ENCODE assay signal across 9 cellular contexts in the genomic region with DNA sequence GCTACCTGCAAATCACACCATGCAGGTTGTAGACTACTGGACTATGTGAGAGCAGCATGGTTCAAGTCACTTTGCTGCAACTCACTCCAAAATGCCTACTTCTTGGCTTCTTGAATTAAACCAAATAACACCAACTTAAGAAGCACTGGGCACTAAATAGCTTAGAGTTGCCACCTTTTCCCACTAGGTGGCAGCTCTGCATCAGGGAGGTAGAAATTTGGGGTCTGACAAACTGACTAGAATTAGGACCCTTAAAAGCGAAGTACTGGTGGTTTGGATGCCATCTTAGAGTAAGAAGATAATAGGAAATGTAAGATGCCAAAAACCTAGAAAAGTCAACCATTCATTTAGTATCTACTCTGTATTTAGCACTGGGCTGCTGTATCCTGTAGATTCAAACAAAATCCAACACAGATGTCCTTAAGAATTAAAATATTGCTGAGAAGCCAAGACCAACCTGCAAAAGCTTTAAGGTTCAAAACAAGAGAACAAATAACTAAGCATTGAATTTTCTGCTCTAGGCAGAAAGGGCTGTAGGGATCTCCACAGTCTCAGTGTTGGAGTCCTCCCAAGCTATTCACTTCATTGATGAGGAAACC.
A peak's percentile ranks its signal among the peaks of the same experiment; 100 is the strongest.
DNase-seq lines count a peak whose midpoint lies in the region; ATAC-seq and TF ChIP-seq lines count a peak whose summit lies in the region.
"Had no signal": no experiment of that assay in that cellular context is flagged by ENCODE, and none has a peak within 500 bp of the region (broad histone marks: within the 10 kb centered on the region; RNA-seq: fewer than 3 reads in every experiment).

No MANE protein-coding gene starts in this region.

- H3K36me3 ChIP-seq in stomach = no peaks in the 10 kb centered on the region

- no peak overlapping the region for H3K27ac ChIP-seq in stomach

- no peak overlapping the region for H3K4me3 ChIP-seq in fibroblast of pulmonary artery (replicated peaks; ENCODE audit: low read depth, low read length)
- no peak overlapping the region for H3K4me3 ChIP-seq in stomach

- intact Hi-C loops in stomach (cut with DNase I; ENCODE audit: low total_unique reads) = no loop called here
- intact Hi-C loops in posterior vena cava (cut with DNase I) = no loop called here

- peak; percentile 91 for TF ChIP-seq CTCF in fibroblast of pulmonary artery (IDR thresholded peaks at IDR 0.05; ENCODE audit: low read length, missing control alignments)
- peak in 4 of 7 experiments; percentile 19 to 35 (median 24) for TF ChIP-seq CTCF in stomach (IDR thresholded peaks at IDR 0.05)

- TF ChIP-seq EP300 in stomach (IDR thresholded peaks at IDR 0.05) = no peak

- H3K4me1 ChIP-seq in stomach = no peaks in the 10 kb centered on the region

- H3K9me3 ChIP-seq in stomach = no peaks in the 10 kb centered on the region

- no peak for TF ChIP-seq POLR2A in stomach (IDR thresholded peaks at IDR 0.05)

- DNase-seq in SIG-M5 treated with dmso at 0.1 percent for 504 hours (lab: John Stamatoyannopoulos, UW; ENCODE audit: unreplicated experiment) (peak; percentile 2), SIG-M5 (lab: John Stamatoyannopoulos, UW) (no peak), NCI-H2227 (lab: John Stamatoyannopoulos, UW; ENCODE audit: unreplicated experiment) (peak; percentile 54), fibroblast of pulmonary artery (ENCODE audit: low read depth) (peak; percentile 71), stomach (no peak), posterior vena cava (ENCODE audit: low spot score) (no peak)
- DNase-seq in activated naive CD4-positive, alpha-beta T cell treated with anti-CD3 and anti-CD28 coated beads, Interleukin-2, amount 50 U/mL, for 16 hours = no peak
- DNase-seq: NCI-H1436 treated with DMSO at 0.1 percent for 48 hours had no signal

- no peaks in the 10 kb centered on the region for H3K27me3 ChIP-seq in stomach

- no peak for ATAC-seq in HG03196 (IDR thresholded peaks at IDR 0.05; ENCODE audit: unreplicated experiment)

- 23 to 58% (median 41%) methylated on average over 1 of the region's 1 CpG for WGBS in stomach, 5 donors

Comparison
In these comparisons a context has a peak if more than half of its experiments do, and no peak if none do; other contexts are left out.
1. DNase-seq: peak in SIG-M5 treated with dmso at 0.1 percent for 504 hours (single experiment), NCI-H2227 (single experiment) and fibroblast of pulmonary artery (single experiment); none in SIG-M5 (single experiment), stomach (single experiment), activated naive CD4-positive, alpha-beta T cell treated with anti-CD3 and anti-CD28 coated beads, Interleukin-2, amount 50 U/mL, for 16 hours (single experiment) and posterior vena cava (single experiment).